ENCODE assay signal across 24 cellular contexts in genomic region chr12:107385518-107385917, GRCh38.
DNase-seq lines count a peak whose midpoint lies in the region; ATAC-seq, FAIRE-seq and TF ChIP-seq lines count a peak whose summit lies in the region.
"Had no signal": no experiment of that assay in that cellular context is flagged by ENCODE, and none has a peak within 500 bp of the region (broad histone marks: within the 10 kb centered on the region; RNA-seq: fewer than 3 reads in every experiment).

No MANE protein-coding gene starts in this region.

- H3K27ac ChIP-seq in K562 (ENCODE audit: extremely low read depth, low read depth, low read length) = no peak overlapping the region
- H3K27ac ChIP-seq: spleen, tibial artery had no signal

- in situ Hi-C loops in K562 (cut with MboI) = no loop called here

- H3K9me3 Mint-ChIP-seq in activated CD4-positive, alpha-beta T cell treated with anti-CD3 and anti-CD28 coated beads, Interleukin-2, amount 10 ng/mL, durations not matched to agents 7 days and 5 days = peaks cover 9% of the 10 kb centered on the region
- H3K9me3 Mint-ChIP-seq: IgD-negative memory B cell, natural killer cell had no signal

- H3K36me3 Mint-ChIP-seq in activated CD4-positive, alpha-beta T cell treated with anti-CD3 and anti-CD28 coated beads, Interleukin-2, amount 10 ng/mL, durations not matched to agents 7 days and 5 days (ENCODE audit: low read depth) = peaks cover 11% of the 10 kb centered on the region
- H3K36me3 Mint-ChIP-seq: CD8-positive, alpha-beta T cell; IgD-negative memory B cell; natural killer cell had no signal

- TF ChIP-seq EP300 in K562 (IDR thresholded peaks at IDR 0.05; ENCODE audit: low read length) = no peak

- POLR2A ChIA-PET in K562 (lab: Yijun Ruan, JAX) = no interaction called here
- POLR2A ChIA-PET in activated CD4-positive, alpha-beta T cell treated with anti-CD3 and anti-CD28 coated beads, Interleukin-2, amount 10 ng/mL, durations not matched to agents 7 days and 5 days (lab: Charles Lee) = no interaction called here

- H2AFZ ChIP-seq in K562 (ENCODE audit: low read depth, low read length) = no peak overlapping the region

- FAIRE-seq in K562 (lab: Jason Lieb, UNC) = no peak
- FAIRE-seq: colon, endothelial cell of umbilical vein had no signal

- TF ChIP-seq POLR2A in K562 (conservative IDR thresholded peaks at IDR 0.05) = no peak

- H3K4me3 ChIP-seq in AG10803 (ENCODE audit: low read length) = no peak overlapping the region
- H3K4me3 ChIP-seq in K562 = no peak overlapping the region
- H3K4me3 ChIP-seq: spleen, tibial artery had no signal

- H3K27ac Mint-ChIP-seq in activated CD4-positive, alpha-beta T cell treated with anti-CD3 and anti-CD28 coated beads, Interleukin-2, amount 10 ng/mL, durations not matched to agents 7 days and 5 days = no peak overlapping the region
- H3K27ac Mint-ChIP-seq: natural killer cell had no signal

- CTCF ChIA-PET in K562 (lab: Yijun Ruan, JAX; ENCODE audit: low intra/inter-chr PET ratio) = no interaction called here
- CTCF ChIA-PET in activated CD4-positive, alpha-beta T cell treated with anti-CD3 and anti-CD28 coated beads, Interleukin-2, amount 10 ng/mL, durations not matched to agents 7 days and 5 days (lab: Charles Lee) = interaction anchor here (1.3 to 1.5 kb wide), 2 partner anchors 9 to 13 kb away, joined by 3 to 5 read pairs; no protein-coding TSS in a partner anchor

- intact Hi-C loops in K562 (cut with micrococcal nuclease) = no loop called here

- ATAC-seq in K562 (no peak), left lobe of liver (no peak)
- ATAC-seq: CD8-positive, alpha-beta T cell; natural killer cell had no signal

- no peaks in the 10 kb centered on the region for H4K20me1 ChIP-seq in K562 (replicated peaks; ENCODE audit: control insufficient read depth, insufficient read depth, low read length)

- H3K4me1 ChIP-seq in K562 (replicated peaks in 1 of 2; ENCODE audit: control insufficient read depth in 2 of 2, insufficient read depth in 2 of 2, low read length in 2 of 2) = no peaks in the 10 kb centered on the region
- H3K4me1 ChIP-seq: tibial artery had no signal

- TF ChIP-seq CTCF in AG10803 (conservative IDR thresholded peaks at IDR 0.05; ENCODE audit: low read length) = no peak
- TF ChIP-seq CTCF in K562 (IDR thresholded peaks at IDR 0.05 in 2 of 3, conservative IDR thresholded peaks at IDR 0.05 in 1 of 3; ENCODE audit: insufficient read depth in 2 of 3, low read depth in 1 of 3, low read length in 3 of 3) = no peak

- BruUV-seq in K562 (replicated peaks; lab: Mats Ljungman, UMichigan) = no TSS peak

- no peak overlapping the region for H3K4me2 ChIP-seq in K562 (ENCODE audit: insufficient read depth, low read length)

- H3K9ac ChIP-seq in K562 (ENCODE audit: insufficient read depth in 1 of 2, low read depth in 2 of 2, low read length in 2 of 2) = no peak overlapping the region; a peak in 1 of 4 replicates

- no peaks in the 10 kb centered on the region for H3K36me3 ChIP-seq in K562 (ENCODE audit: control insufficient read depth, insufficient read depth, low read length)
- H3K36me3 ChIP-seq: spleen, tibial artery had no signal

- no peaks in the 10 kb centered on the region for H3K9me1 ChIP-seq in K562 (ENCODE audit: control insufficient read depth, insufficient read depth, low read length)

- peaks cover 28% of the 10 kb centered on the region for H3K4me1 Mint-ChIP-seq in activated CD4-positive, alpha-beta T cell treated with anti-CD3 and anti-CD28 coated beads, Interleukin-2, amount 10 ng/mL, durations not matched to agents 7 days and 5 days

- DNase-seq in AG10803 (ENCODE audit: low read depth) (peak; percentile 44), HT1080 (ENCODE audit: low read depth) (peak; percentile 77), K562 (ENCODE audit: extremely low read depth in 1 of 4, low spot score in 3 of 4) (no peak), glomerular visceral epithelial cell (ENCODE audit: extremely low spot score) (peak; percentile 66), left lobe of liver (ENCODE audit: low spot score) (no peak), cortex of kidney (lab: John Stamatoyannopoulos, UW) (no peak)
- DNase-seq in activated CD8-positive, alpha-beta memory T cell treated with anti-CD3 and anti-CD28 coated beads, Interleukin-2, amount 50 U/mL, for 4 hours = no peak
- no peak for DNase-seq in activated CD4-positive, alpha-beta T cell treated with anti-CD3 and anti-CD28 coated beads, Interleukin-2, amount 10 ng/mL, durations not matched to agents 7 days and 5 days
- DNase-seq: activated CD4-positive, alpha-beta T cell treated with anti-CD3 and anti-CD28 coated beads for 1 hour; activated CD8-positive, alpha-beta memory T cell treated with anti-CD3 and anti-CD28 coated beads, Interleukin-2, amount 50 U/mL, for 48 hours; CD8-positive, alpha-beta T cell; DND-41; glutamatergic neuron; MV-4-11; natural killer cell; NCI-H2029; NCI-H510A treated with DMSO at 0.1 percent for 48 hours; posterior cingulate gyrus; spleen; T1000; tibial artery had no signal

- no peaks in the 10 kb centered on the region for H3K9me3 ChIP-seq in K562 (replicated peaks; ENCODE audit: control insufficient read depth, insufficient read depth, low read depth, low read length)

- 0% methylated on average over 6 of the region's 8 CpGs for WGBS in K562 (ENCODE audit: insufficient coverage, low coverage, missing lambda C conversion rate)

- no peaks in the 10 kb centered on the region for H3K79me2 ChIP-seq in K562 (ENCODE audit: control insufficient read depth, insufficient read depth, low read length)

- H3K4me3 Mint-ChIP-seq in activated CD4-positive, alpha-beta T cell treated with anti-CD3 and anti-CD28 coated beads, Interleukin-2, amount 10 ng/mL, durations not matched to agents 7 days and 5 days = no peak overlapping the region
- H3K4me3 Mint-ChIP-seq: CD8-positive, alpha-beta T cell; IgD-negative memory B cell; natural killer cell had no signal

- H3K27me3 ChIP-seq in K562 (ENCODE audit: control insufficient read depth in 2 of 2, insufficient read depth in 2 of 2, low read length in 2 of 2) = no peaks in the 10 kb centered on the region; a peak in 1 of 5 replicates
- H3K27me3 ChIP-seq: spleen, tibial artery had no signal

- no peak for TF ChIP-seq RAD21 in K562 (CRISPR knock-in tag; conservative IDR thresholded peaks at IDR 0.05 in 1 of 2, IDR thresholded peaks at IDR 0.05 in 1 of 2)

- H3K27me3 Mint-ChIP-seq in activated CD4-positive, alpha-beta T cell treated with anti-CD3 and anti-CD28 coated beads, Interleukin-2, amount 10 ng/mL, durations not matched to agents 7 days and 5 days = no peaks in the 10 kb centered on the region
- H3K27me3 Mint-ChIP-seq: IgD-negative memory B cell had no signal

TF ChIP-seq in K562, 482 proteins besides CTCF, POLR2A, EP300 and RAD21:
- peak; percentile 61 for TF ChIP-seq C11orf30 (IDR thresholded peaks at IDR 0.05; ENCODE audit: low read depth)
- TF ChIP-seq RBM15 (IDR thresholded peaks at IDR 0.05; ENCODE audit: insufficient read depth, low read length) = no peak
- TF ChIP-seq MAFG (tag; conservative IDR thresholded peaks at IDR 0.05) = peak; percentile 52
- peak; percentile 20; the same call in 1 of the 2 replicates for TF ChIP-seq MAFK (IDR thresholded peaks at IDR 0.05; ENCODE audit: low read length)
- peak; percentile 61 for TF ChIP-seq ZNF316 (IDR thresholded peaks at IDR 0.05)
- no peak for TF ChIP-seq MTF1 (CRISPR knock-in tag; IDR thresholded peaks at IDR 0.05; ENCODE audit: borderline replicate concordance)

Comparison
In these comparisons a context has a peak if more than half of its experiments do, and no peak if none do; other contexts are left out.
1. DNase-seq: peak in AG10803 (single experiment), HT1080 (single experiment) and glomerular visceral epithelial cell (single experiment); none in K562 (0 of 4), left lobe of liver (single experiment), activated CD8-positive, alpha-beta memory T cell treated with anti-CD3 and anti-CD28 coated beads, Interleukin-2, amount 50 U/mL, for 4 hours (single experiment), activated CD4-positive, alpha-beta T cell treated with anti-CD3 and anti-CD28 coated beads, Interleukin-2, amount 10 ng/mL, durations not matched to agents 7 days and 5 days (single experiment) and cortex of kidney (single experiment).